In the genomic region with DNA sequence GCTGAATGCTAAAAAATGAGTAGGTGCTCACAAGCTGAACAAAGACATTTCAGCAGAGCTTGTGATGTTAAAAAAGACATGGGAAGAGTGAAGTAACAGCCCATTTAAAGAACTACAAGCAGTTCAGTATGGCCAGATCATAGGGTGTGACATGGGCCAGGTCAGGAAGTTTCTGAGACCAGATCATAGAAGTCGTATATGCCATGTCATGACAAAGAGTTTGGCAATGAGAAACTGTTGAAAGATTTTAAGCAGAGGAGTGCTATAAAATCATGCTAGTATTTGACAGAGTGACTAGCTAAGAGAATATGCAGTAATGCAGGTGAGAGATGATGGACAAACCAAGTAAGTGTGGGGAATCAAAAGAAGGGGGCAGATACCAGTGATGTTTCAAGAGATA, we compare ENCODE assay signal across 27 cellular contexts.
"Had no signal": no experiment of that assay in that cellular context is flagged by ENCODE, and none has a peak within 500 bp of the region (broad histone marks: within the 10 kb centered on the region; RNA-seq: fewer than 3 reads in every experiment).

No MANE protein-coding gene starts in this region.

- H3K36me3 ChIP-seq: breast epithelium had no signal

- H3K27ac ChIP-seq: body of pancreas, breast epithelium, KMS-11, SK-N-MC had no signal

- H3K4me3 Mint-ChIP-seq: activated CD4-positive, alpha-beta T cell treated with anti-CD3 and anti-CD28 coated beads, Interleukin-2, amount 10 ng/mL, durations not matched to agents 24 days and 14 days; activated CD8-positive, alpha-beta T cell treated with anti-CD3 and anti-CD28 coated beads for 36 hours; activated naive CD4-positive, alpha-beta T cell treated with anti-CD3 and anti-CD28 coated beads, Interleukin-2, amount 50 U/mL, for 24 hours; activated naive CD8-positive, alpha-beta T cell treated with anti-CD3 and anti-CD28 coated beads, Interleukin-2, amount 10 ng/mL, durations not matched to agents 7 days and 5 days; activated T-cell treated with anti-CD3 and anti-CD28 coated beads, Interleukin-2, amount 50 U/mL, for 72 hours; activated T-helper 17 cell treated with anti-CD3 and anti-CD28 coated beads, Interleukin-2, amount 50 U/mL, for 72 hours had no signal

- H3K9ac ChIP-seq: KMS-11 had no signal

- H3K9me3 Mint-ChIP-seq: activated CD8-positive, alpha-beta T cell treated with anti-CD3 and anti-CD28 coated beads for 36 hours; activated naive CD4-positive, alpha-beta T cell treated with anti-CD3 and anti-CD28 coated beads, Interleukin-2, amount 50 U/mL, for 24 hours; activated naive CD8-positive, alpha-beta T cell treated with anti-CD3 and anti-CD28 coated beads, Interleukin-2, amount 10 ng/mL, durations not matched to agents 7 days and 5 days; activated T-cell treated with anti-CD3 and anti-CD28 coated beads, Interleukin-2, amount 50 U/mL, for 72 hours; activated T-helper 17 cell treated with anti-CD3 and anti-CD28 coated beads, Interleukin-2, amount 50 U/mL, for 72 hours had no signal

- H3K9me3 ChIP-seq: body of pancreas, breast epithelium had no signal

- H3K4me1 ChIP-seq: body of pancreas, breast epithelium had no signal

- ATAC-seq: activated CD8-positive, alpha-beta T cell treated with anti-CD3 and anti-CD28 coated beads for 36 hours; activated T-cell treated with anti-CD3 and anti-CD28 coated beads, Interleukin-2, amount 50 U/mL, for 72 hours; activated T-helper 17 cell treated with anti-CD3 and anti-CD28 coated beads, Interleukin-2, amount 50 U/mL, for 72 hours; body of pancreas had no signal

- FAIRE-seq: astrocyte had no signal

- H3K4me3 ChIP-seq: body of pancreas, breast epithelium, SK-N-MC had no signal

- DNase-seq: activated CD4-positive, alpha-beta T cell treated with anti-CD3 and anti-CD28 coated beads, Interleukin-2, amount 10 ng/mL, durations not matched to agents 24 days and 14 days; activated CD4-positive, alpha-beta T cell treated with anti-CD3 and anti-CD28 coated beads, Interleukin-2, amount 50 U/mL, for 4 hours; activated CD8-positive, alpha-beta T cell treated with anti-CD3 and anti-CD28 coated beads for 36 hours; activated effector memory CD4-positive, alpha-beta T cell treated with anti-CD3 and anti-CD28 coated beads, Interleukin-2, amount 50 U/mL, for 16 hours; activated naive CD4-positive, alpha-beta T cell; activated naive CD8-positive, alpha-beta T cell treated with anti-CD3 and anti-CD28 coated beads, Interleukin-2, amount 10 ng/mL, durations not matched to agents 7 days and 5 days; activated T-cell treated with anti-CD3 and anti-CD28 coated beads, Interleukin-2, amount 50 U/mL, for 1 hour; activated T-cell treated with anti-CD3 and anti-CD28 coated beads, Interleukin-2, amount 50 U/mL, for 72 hours; amygdala; body of pancreas; NCI-H1105; NCI-H1417 treated with DMSO at 0.1 percent for 48 hours; NCI-H1694; NCI-H1930; NCI-H2081 treated with DMSO at 0.1 percent for 48 hours; NCI-H226; NCI-H526; NCI-H748 treated with DMSO at 0.1 percent for 48 hours; NK-92 treated with Interleukin-12 subunit alpha and Interleukin-12 subunit beta, amount 100 ng/mL, for 24 hours; Right ventricle myocardium superior; T1000 had no signal

- H3K36me3 Mint-ChIP-seq: activated naive CD4-positive, alpha-beta T cell treated with anti-CD3 and anti-CD28 coated beads, Interleukin-2, amount 50 U/mL, for 24 hours; activated naive CD8-positive, alpha-beta T cell treated with anti-CD3 and anti-CD28 coated beads, Interleukin-2, amount 10 ng/mL, durations not matched to agents 7 days and 5 days had no signal

- H3K27me3 ChIP-seq: body of pancreas, breast epithelium had no signal

- H3K4me1 Mint-ChIP-seq: activated CD4-positive, alpha-beta T cell treated with anti-CD3 and anti-CD28 coated beads, Interleukin-2, amount 10 ng/mL, durations not matched to agents 24 days and 14 days; activated naive CD8-positive, alpha-beta T cell treated with anti-CD3 and anti-CD28 coated beads, Interleukin-2, amount 10 ng/mL, durations not matched to agents 7 days and 5 days; activated T-helper 17 cell treated with anti-CD3 and anti-CD28 coated beads, Interleukin-2, amount 50 U/mL, for 72 hours had no signal

- H3K4me2 ChIP-seq: KMS-11 had no signal

- H3K27me3 Mint-ChIP-seq: activated naive CD8-positive, alpha-beta T cell treated with anti-CD3 and anti-CD28 coated beads, Interleukin-2, amount 10 ng/mL, durations not matched to agents 7 days and 5 days; activated T-helper 17 cell treated with anti-CD3 and anti-CD28 coated beads, Interleukin-2, amount 50 U/mL, for 72 hours had no signal

- H3K27ac Mint-ChIP-seq: activated CD4-positive, alpha-beta T cell treated with anti-CD3 and anti-CD28 coated beads, Interleukin-2, amount 10 ng/mL, durations not matched to agents 24 days and 14 days; activated CD8-positive, alpha-beta T cell treated with anti-CD3 and anti-CD28 coated beads for 36 hours; activated naive CD4-positive, alpha-beta T cell treated with anti-CD3 and anti-CD28 coated beads, Interleukin-2, amount 50 U/mL, for 24 hours; activated naive CD8-positive, alpha-beta T cell treated with anti-CD3 and anti-CD28 coated beads, Interleukin-2, amount 10 ng/mL, durations not matched to agents 7 days and 5 days; activated T-cell treated with anti-CD3 and anti-CD28 coated beads, Interleukin-2, amount 50 U/mL, for 72 hours; activated T-helper 17 cell treated with anti-CD3 and anti-CD28 coated beads, Interleukin-2, amount 50 U/mL, for 72 hours had no signal
